Comparison of ENCODE assay signal across 10 cellular contexts in the genomic region with DNA sequence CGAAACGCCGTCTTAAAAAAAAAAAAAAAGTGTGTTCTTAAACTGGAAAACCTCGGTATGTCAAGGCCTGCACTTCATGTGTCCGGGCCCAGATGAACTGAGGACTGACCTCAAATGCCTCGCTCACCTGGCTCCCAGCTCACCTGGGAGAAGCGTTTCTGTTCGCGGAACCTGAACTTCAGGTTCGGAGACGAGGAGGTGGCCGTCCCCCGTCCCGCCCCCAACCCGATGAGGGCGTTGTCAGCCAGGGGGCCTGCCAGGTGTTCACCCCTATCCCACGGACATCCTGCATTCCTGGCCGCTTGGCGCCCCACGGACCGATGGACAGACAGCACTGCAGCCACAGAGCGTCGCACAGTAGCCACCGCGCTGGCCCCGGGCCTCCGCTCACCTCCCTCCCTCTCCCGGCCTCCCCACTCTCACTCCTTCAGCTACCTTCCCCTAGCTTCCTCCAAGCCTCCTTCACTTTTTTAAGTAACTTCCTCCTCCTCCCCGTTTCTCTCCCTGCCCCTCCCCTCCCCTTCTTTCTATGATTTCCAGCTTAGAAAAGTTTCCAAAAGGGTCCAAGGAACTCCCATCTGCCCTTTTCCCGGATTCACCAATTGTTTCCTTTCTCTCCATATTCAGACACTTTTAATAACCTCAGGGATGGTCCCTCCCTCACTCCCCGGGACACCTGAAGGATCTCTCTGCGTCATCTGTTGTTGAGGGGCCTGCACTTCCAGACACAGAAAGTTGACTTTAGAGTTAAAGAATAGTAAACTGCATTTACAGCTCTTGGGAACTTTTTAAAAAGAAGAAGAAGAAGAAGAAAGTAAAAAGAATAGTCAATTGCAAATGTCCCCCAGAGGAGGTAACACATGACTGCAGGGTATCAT. TPM values are rescaled to one million over a fixed set of nuclear protein-coding genes. Genes with fewer than 3 reads are reported as not detected.
DNase-seq lines count a peak whose midpoint lies in the region; ATAC-seq, FAIRE-seq and TF ChIP-seq lines count a peak whose summit lies in the region.
"Had no signal": no experiment of that assay in that cellular context is flagged by ENCODE, and none has a peak within 500 bp of the region (broad histone marks: within the 10 kb centered on the region; RNA-seq: fewer than 3 reads in every experiment).

No MANE protein-coding gene starts in this region.

- no peaks in the 10 kb centered on the region for H3K79me2 ChIP-seq in SU-DHL-6 (ENCODE audit: insufficient read depth, low read length)

- peaks cover 6% of the 10 kb centered on the region for H3K36me3 Mint-ChIP-seq in activated CD4-positive, alpha-beta T cell treated with anti-CD3 and anti-CD28 coated beads, Interleukin-2, amount 10 ng/mL, durations not matched to agents 7 days and 5 days (ENCODE audit: low read depth)

- peaks cover 44% of the 10 kb centered on the region for H3F3A ChIP-seq in SU-DHL-6 (ENCODE audit: insufficient read depth)

- no peaks in the 10 kb centered on the region for H3K27me3 Mint-ChIP-seq in activated CD4-positive, alpha-beta T cell treated with anti-CD3 and anti-CD28 coated beads, Interleukin-2, amount 10 ng/mL, durations not matched to agents 7 days and 5 days
- H3K27me3 Mint-ChIP-seq in stimulated activated naive CD8-positive, alpha-beta T cell treated with anti-CD3 and anti-CD28 coated beads, Interleukin-15, amount 100 ng/mL, for 72 hours = no peaks in the 10 kb centered on the region

- no peak for TF ChIP-seq POLR2A in GM12891 (IDR thresholded peaks at IDR 0.05; ENCODE audit: low read depth, low read length)

- CTCF ChIA-PET in activated CD4-positive, alpha-beta T cell treated with anti-CD3 and anti-CD28 coated beads, Interleukin-2, amount 10 ng/mL, durations not matched to agents 7 days and 5 days (lab: Charles Lee) = interaction anchor here (1.1 to 2.4 kb wide), 6 partner anchors 22 to 55 kb away, joined by 3 to 11 read pairs (median 4); a partner anchor contains a TSS

- DNase-seq in activated CD4-positive, alpha-beta T cell treated with anti-CD3 and anti-CD28 coated beads, Interleukin-2, amount 10 ng/mL, durations not matched to agents 7 days and 5 days = no peak
- DNase-seq in activated CD4-positive, alpha-beta T cell treated with anti-CD3 and anti-CD28 coated beads for 1 hour = no peak
- DNase-seq in stimulated activated naive CD8-positive, alpha-beta T cell treated with anti-CD3 and anti-CD28 coated beads, Interleukin-15, amount 100 ng/mL, for 72 hours = no peak
- DNase-seq in GM12891 (ENCODE audit: insufficient read length, low spot score) (no peak), WERI-Rb-1 (no peak)
- DNase-seq: ACHN had no signal

- no peaks in the 10 kb centered on the region for H3K36me3 ChIP-seq in SU-DHL-6 (ENCODE audit: low read length)
- no peaks in the 10 kb centered on the region for H3K36me3 ChIP-seq in iPS-20b (ENCODE audit: insufficient read depth, low read depth, low read length)
- H3K36me3 ChIP-seq in WERI-Rb-1 = no peaks in the 10 kb centered on the region
- H3K36me3 ChIP-seq: pancreas had no signal

- H3K4me1 Mint-ChIP-seq in activated CD4-positive, alpha-beta T cell treated with anti-CD3 and anti-CD28 coated beads, Interleukin-2, amount 10 ng/mL, durations not matched to agents 7 days and 5 days = peaks cover 63% of the 10 kb centered on the region
- peaks cover 75% of the 10 kb centered on the region for H3K4me1 Mint-ChIP-seq in stimulated activated naive CD8-positive, alpha-beta T cell treated with anti-CD3 and anti-CD28 coated beads, Interleukin-15, amount 100 ng/mL, for 72 hours

- H3K27me3 ChIP-seq in SU-DHL-6 (ENCODE audit: low read length) = no peaks in the 10 kb centered on the region
- H3K27me3 ChIP-seq in iPS-20b (ENCODE audit: insufficient read depth, low read length) = no peaks in the 10 kb centered on the region
- H3K27me3 ChIP-seq in WERI-Rb-1 (ENCODE audit: insufficient read depth, low read depth, severe bottlenecking) = no peaks in the 10 kb centered on the region
- H3K27me3 ChIP-seq: pancreas had no signal

- H2AFZ ChIP-seq in SU-DHL-6 (ENCODE audit: low read depth, low read length, severe bottlenecking) = peak overlapping the region; percentile 50

- peak overlapping the region; percentile 96 for H3K27ac Mint-ChIP-seq in activated CD4-positive, alpha-beta T cell treated with anti-CD3 and anti-CD28 coated beads, Interleukin-2, amount 10 ng/mL, durations not matched to agents 7 days and 5 days
- peak overlapping the region; percentile 93 to 96 for H3K27ac Mint-ChIP-seq in stimulated activated naive CD8-positive, alpha-beta T cell treated with anti-CD3 and anti-CD28 coated beads, Interleukin-15, amount 100 ng/mL, for 72 hours

- peak overlapping the region; percentile 40 for H3K9ac ChIP-seq in SU-DHL-6 (ENCODE audit: low read length)
- H3K9ac ChIP-seq in iPS-20b (ENCODE audit: low read depth, low read length) = no peak overlapping the region

- H3K4me1 ChIP-seq in iPS-20b (ENCODE audit: insufficient read depth, low read length) = no peaks in the 10 kb centered on the region; the same call in 1 of the 2 replicates

- peak overlapping the region; percentile 65 for H3K4me2 ChIP-seq in SU-DHL-6 (ENCODE audit: low read depth, low read length, poor library complexity, severe bottlenecking)

- H3K9me3 ChIP-seq in SU-DHL-6 (ENCODE audit: insufficient read depth, low read length) = no peaks in the 10 kb centered on the region
- no peaks in the 10 kb centered on the region for H3K9me3 ChIP-seq in iPS-20b (ENCODE audit: insufficient read depth, low read depth, low read length)
- H3K9me3 ChIP-seq in WERI-Rb-1 (ENCODE audit: severe bottlenecking) = no peaks in the 10 kb centered on the region
- H3K9me3 ChIP-seq: pancreas had no signal

- peak overlapping the region; percentile 72 for H3K4me3 Mint-ChIP-seq in activated CD4-positive, alpha-beta T cell treated with anti-CD3 and anti-CD28 coated beads, Interleukin-2, amount 10 ng/mL, durations not matched to agents 7 days and 5 days
- H3K4me3 Mint-ChIP-seq in stimulated activated naive CD8-positive, alpha-beta T cell treated with anti-CD3 and anti-CD28 coated beads, Interleukin-15, amount 100 ng/mL, for 72 hours = peak overlapping the region; percentile 76 to 84

- FAIRE-seq in GM12891 (lab: Jason Lieb, UNC) = no peak
- FAIRE-seq: pancreas had no signal

- POLR2A ChIA-PET in activated CD4-positive, alpha-beta T cell treated with anti-CD3 and anti-CD28 coated beads, Interleukin-2, amount 10 ng/mL, durations not matched to agents 7 days and 5 days (lab: Charles Lee) = interaction anchor here (0.6 kb wide), 1 partner anchor 264 kb away, joined by 3 read pairs; no protein-coding TSS in a partner anchor

- H4K20me1 ChIP-seq in SU-DHL-6 (ENCODE audit: low read depth, low read length) = no peaks in the 10 kb centered on the region

- no peaks in the 10 kb centered on the region for H3K9me2 ChIP-seq in SU-DHL-6 (replicated peaks; ENCODE audit: insufficient read depth, low read length)

- peak overlapping the region; percentile 94 for H3K27ac ChIP-seq in SU-DHL-6 (ENCODE audit: low read depth, low read length)
- H3K27ac ChIP-seq in iPS-20b (ENCODE audit: low read length) = no peak overlapping the region
- H3K27ac ChIP-seq in WERI-Rb-1 = no peak overlapping the region

- no peaks in the 10 kb centered on the region for H3K9me3 Mint-ChIP-seq in activated CD4-positive, alpha-beta T cell treated with anti-CD3 and anti-CD28 coated beads, Interleukin-2, amount 10 ng/mL, durations not matched to agents 7 days and 5 days
- no peaks in the 10 kb centered on the region for H3K9me3 Mint-ChIP-seq in stimulated activated naive CD8-positive, alpha-beta T cell treated with anti-CD3 and anti-CD28 coated beads, Interleukin-15, amount 100 ng/mL, for 72 hours

- no peak for TF ChIP-seq CTCF in SU-DHL-6 (IDR thresholded peaks at IDR 0.05; ENCODE audit: insufficient read depth, low read length, poor library complexity, severe bottlenecking)
- no peak for TF ChIP-seq CTCF in WERI-Rb-1 (IDR thresholded peaks at IDR 0.05; ENCODE audit: low read depth, low read length)

- ATAC-seq in stimulated activated naive CD8-positive, alpha-beta T cell treated with anti-CD3 and anti-CD28 coated beads, Interleukin-15, amount 100 ng/mL, for 72 hours = peak; percentile 32
- ATAC-seq in HG03139 (IDR thresholded peaks at IDR 0.05; ENCODE audit: unreplicated experiment) = no peak
- ATAC-seq: pancreas had no signal

- H3K4me3 ChIP-seq in SU-DHL-6 (ENCODE audit: insufficient read depth, low read length, poor library complexity, severe bottlenecking) (peak overlapping the region; percentile 47), iPS-20b (ENCODE audit: low read length) (peak overlapping the region; percentile 59; the same call in 1 of the 2 replicates), WERI-Rb-1 (ENCODE audit: low read depth, low read length) (no peak overlapping the region)
- H3K4me3 ChIP-seq: pancreas had no signal

TF ChIP-seq in GM12891, 5 proteins besides CTCF, POLR2A, EP300 and RAD21:
- TF ChIP-seq PAX5 (IDR thresholded peaks at IDR 0.05; ENCODE audit: insufficient read depth, low read length, severe bottlenecking) = no peak
- no peak for TF ChIP-seq TAF1 (IDR thresholded peaks at IDR 0.05; ENCODE audit: low read depth, low read length)
- no peak for TF ChIP-seq SPI1 (IDR thresholded peaks at IDR 0.05; ENCODE audit: low read depth, low read length)
- TF ChIP-seq POU2F2 (IDR thresholded peaks at IDR 0.05; ENCODE audit: low read depth, low read length) = no peak
- TF ChIP-seq POLR2AphosphoS5 (IDR thresholded peaks at IDR 0.05; ENCODE audit: low read depth, low read length) = no peak

RNA-seq across cellular contexts. Expression of a gene that starts 22.7 kb away (rescaled TPM):
- 100 to 1,000 TPM; 189 to 190 TPM for total RNA-seq in activated CD4-positive, alpha-beta T cell treated with anti-CD3 and anti-CD28 coated beads, Interleukin-2, amount 10 ng/mL, durations not matched to agents 7 days and 5 days
- 107 TPM for polyA plus RNA-seq in GM12891 (2012; ENCODE audit: low read depth, missing spikeins)

RNA-seq across cellular contexts. Expression of a gene that starts 54.7 kb away (rescaled TPM):
- 10 to 100 TPM; 21.2 to 22.8 TPM for total RNA-seq in activated CD4-positive, alpha-beta T cell treated with anti-CD3 and anti-CD28 coated beads, Interleukin-2, amount 10 ng/mL, durations not matched to agents 7 days and 5 days
- polyA plus RNA-seq in GM12891 (2012; ENCODE audit: low read depth, missing spikeins) = 8.6 TPM
